In the genomic region with DNA sequence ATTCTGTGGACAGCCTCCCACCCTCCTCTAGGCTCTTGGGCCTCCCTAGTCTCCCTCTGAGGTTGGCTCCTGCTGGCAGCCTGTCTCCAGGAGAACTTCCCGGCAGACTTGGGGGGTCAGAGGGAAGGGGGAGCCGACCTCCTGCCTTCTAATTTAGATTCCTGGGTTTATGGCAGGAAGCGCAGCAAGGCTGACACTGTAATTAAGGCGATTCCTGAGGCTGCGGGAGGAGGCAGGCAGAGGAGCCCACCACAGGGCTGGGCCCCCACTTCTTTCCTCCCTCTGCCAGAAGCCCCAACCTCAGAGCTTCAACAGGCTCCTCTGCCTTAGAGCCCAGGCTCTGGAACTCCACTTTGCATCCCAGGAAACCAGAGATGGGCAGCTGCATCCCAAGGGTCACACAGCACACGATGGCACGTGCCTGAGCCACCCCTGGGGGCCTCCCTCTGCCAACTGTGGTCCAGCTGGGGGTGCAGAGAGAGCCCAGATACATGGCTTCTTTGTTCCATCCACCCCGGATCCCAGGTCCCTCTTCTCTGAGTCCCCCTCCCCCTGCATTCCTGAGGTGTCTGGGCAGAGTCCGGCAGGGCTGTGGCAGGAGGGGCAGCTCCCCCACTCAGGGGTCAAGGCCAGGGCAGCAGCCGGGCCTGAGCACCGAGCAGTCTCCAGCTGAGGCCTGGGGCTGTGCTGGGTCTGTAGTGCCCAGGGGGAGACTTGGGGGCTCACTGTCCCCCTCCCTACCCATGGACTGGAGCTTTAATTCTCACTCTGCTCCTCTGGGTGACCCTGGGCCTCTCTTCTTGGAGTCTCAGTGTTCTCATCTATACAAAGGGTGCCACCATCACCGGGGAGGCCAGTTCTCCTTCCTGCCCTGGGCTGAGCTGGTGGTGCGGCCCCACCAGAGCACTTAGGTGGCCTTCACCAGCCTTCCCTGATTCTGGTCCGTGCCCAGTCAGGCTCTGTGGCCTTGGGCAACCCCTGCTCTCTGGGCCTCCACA, we compare ENCODE assay signal across 1 cellular context.
TF ChIP-seq lines count a peak whose summit lies in the region.

No MANE protein-coding gene starts in this region.

TF ChIP-seq in HepG2, 621 proteins besides CTCF, POLR2A, EP300 and RAD21 (continued from another document and continues in another):
- no peak for TF ChIP-seq KMT2B (CRISPR knock-in tag; IDR thresholded peaks at IDR 0.05)
- peak; percentile 4; the same call in 1 of the 2 replicates for TF ChIP-seq ZBTB34 (CRISPR knock-in tag; IDR thresholded peaks at IDR 0.05)
- TF ChIP-seq, protein P1, sequence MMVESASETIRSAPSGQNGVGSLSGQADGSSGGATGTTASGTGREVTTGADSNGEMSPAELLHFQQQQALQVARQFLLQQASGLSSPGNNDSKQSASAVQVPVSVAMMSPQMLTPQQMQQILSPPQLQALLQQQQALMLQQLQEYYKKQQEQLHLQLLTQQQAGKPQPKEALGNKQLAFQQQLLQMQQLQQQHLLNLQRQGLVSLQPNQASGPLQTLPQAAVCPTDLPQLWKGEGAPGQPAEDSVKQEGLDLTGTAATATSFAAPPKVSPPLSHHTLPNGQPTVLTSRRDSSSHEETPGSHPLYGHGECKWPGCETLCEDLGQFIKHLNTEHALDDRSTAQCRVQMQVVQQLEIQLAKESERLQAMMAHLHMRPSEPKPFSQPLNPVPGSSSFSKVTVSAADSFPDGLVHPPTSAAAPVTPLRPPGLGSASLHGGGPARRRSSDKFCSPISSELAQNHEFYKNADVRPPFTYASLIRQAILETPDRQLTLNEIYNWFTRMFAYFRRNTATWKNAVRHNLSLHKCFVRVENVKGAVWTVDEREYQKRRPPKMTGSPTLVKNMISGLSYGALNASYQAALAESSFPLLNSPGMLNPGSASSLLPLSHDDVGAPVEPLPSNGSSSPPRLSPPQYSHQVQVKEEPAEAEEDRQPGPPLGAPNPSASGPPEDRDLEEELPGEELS (CRISPR knock-in tag; IDR thresholded peaks at IDR 0.05): peak; percentile 45
- 0 out of 2 replicates have a peak, but pooled peaks have one; percentile 39 for TF ChIP-seq ZNF124 (CRISPR knock-in tag; IDR thresholded peaks at IDR 0.05)
- 0 out of 2 replicates have a peak, but pooled peaks have one; percentile 37 for TF ChIP-seq NR0B2 (CRISPR knock-in tag; IDR thresholded peaks at IDR 0.05)
- TF ChIP-seq ZSCAN31 (CRISPR knock-in tag; IDR thresholded peaks at IDR 0.05; ENCODE audit: low read depth): 0 out of 2 replicates have a peak, but pooled peaks have one; percentile 36
- TF ChIP-seq KAT8 (CRISPR knock-in tag; IDR thresholded peaks at IDR 0.05): peak; percentile 49; the same call in 1 of the 2 replicates
- TF ChIP-seq ZNF317 (CRISPR knock-in tag; IDR thresholded peaks at IDR 0.05): 0 out of 2 replicates have a peak, but pooled peaks have one; percentile 20
- no peak for TF ChIP-seq HES4 (CRISPR knock-in tag; IDR thresholded peaks at IDR 0.05; ENCODE audit: borderline replicate concordance)
- 0 out of 2 replicates have a peak, but pooled peaks have one; percentile 50 for TF ChIP-seq ATF2 (CRISPR knock-in tag; IDR thresholded peaks at IDR 0.05)
- no peak for TF ChIP-seq CREB1 (IDR thresholded peaks at IDR 0.05)
- peak; percentile 40; the same call in 1 of the 2 replicates for TF ChIP-seq CREB1 (CRISPR knock-in tag; IDR thresholded peaks at IDR 0.05)
- peak; percentile 62; the same call in 1 of the 2 replicates for TF ChIP-seq ZFP90 (CRISPR knock-in tag; IDR thresholded peaks at IDR 0.05; ENCODE audit: borderline replicate concordance)
- TF ChIP-seq, protein P2, sequence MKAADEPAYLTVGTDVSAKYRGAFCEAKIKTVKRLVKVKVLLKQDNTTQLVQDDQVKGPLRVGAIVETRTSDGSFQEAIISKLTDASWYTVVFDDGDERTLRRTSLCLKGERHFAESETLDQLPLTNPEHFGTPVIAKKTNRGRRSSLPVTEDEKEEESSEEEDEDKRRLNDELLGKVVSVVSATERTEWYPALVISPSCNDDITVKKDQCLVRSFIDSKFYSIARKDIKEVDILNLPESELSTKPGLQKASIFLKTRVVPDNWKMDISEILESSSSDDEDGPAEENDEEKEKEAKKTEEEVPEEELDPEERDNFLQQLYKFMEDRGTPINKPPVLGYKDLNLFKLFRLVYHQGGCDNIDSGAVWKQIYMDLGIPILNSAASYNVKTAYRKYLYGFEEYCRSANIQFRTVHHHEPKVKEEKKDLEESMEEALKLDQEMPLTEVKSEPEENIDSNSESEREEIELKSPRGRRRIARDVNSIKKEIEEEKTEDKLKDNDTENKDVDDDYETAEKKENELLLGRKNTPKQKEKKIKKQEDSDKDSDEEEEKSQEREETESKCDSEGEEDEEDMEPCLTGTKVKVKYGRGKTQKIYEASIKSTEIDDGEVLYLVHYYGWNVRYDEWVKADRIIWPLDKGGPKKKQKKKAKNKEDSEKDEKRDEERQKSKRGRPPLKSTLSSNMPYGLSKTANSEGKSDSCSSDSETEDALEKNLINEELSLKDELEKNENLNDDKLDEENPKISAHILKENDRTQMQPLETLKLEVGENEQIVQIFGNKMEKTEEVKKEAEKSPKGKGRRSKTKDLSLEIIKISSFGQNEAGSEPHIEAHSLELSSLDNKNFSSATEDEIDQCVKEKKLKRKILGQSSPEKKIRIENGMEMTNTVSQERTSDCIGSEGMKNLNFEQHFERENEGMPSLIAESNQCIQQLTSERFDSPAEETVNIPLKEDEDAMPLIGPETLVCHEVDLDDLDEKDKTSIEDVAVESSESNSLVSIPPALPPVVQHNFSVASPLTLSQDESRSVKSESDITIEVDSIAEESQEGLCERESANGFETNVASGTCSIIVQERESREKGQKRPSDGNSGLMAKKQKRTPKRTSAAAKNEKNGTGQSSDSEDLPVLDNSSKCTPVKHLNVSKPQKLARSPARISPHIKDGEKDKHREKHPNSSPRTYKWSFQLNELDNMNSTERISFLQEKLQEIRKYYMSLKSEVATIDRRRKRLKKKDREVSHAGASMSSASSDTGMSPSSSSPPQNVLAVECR (CRISPR knock-in tag; IDR thresholded peaks at IDR 0.05; ENCODE audit: borderline replicate concordance): peak; percentile 68; the same call in 1 of the 2 replicates
- TF ChIP-seq PAXIP1 (CRISPR knock-in tag; conservative IDR thresholded peaks at IDR 0.05): peak; percentile 90
- TF ChIP-seq KDM2A (CRISPR knock-in tag; IDR thresholded peaks at IDR 0.05; ENCODE audit: borderline replicate concordance, low read depth): peak; percentile 43; the same call in 1 of the 2 replicates
- peak; percentile 62; the same call in 1 of the 2 replicates for TF ChIP-seq IRF2 (CRISPR knock-in tag; IDR thresholded peaks at IDR 0.05)
- peak; percentile 79 for TF ChIP-seq SP5 (CRISPR knock-in tag; IDR thresholded peaks at IDR 0.05; ENCODE audit: borderline replicate concordance, low read depth)
- no peak for TF ChIP-seq ZNF17 (CRISPR knock-in tag; IDR thresholded peaks at IDR 0.05)
- TF ChIP-seq ARNTL (CRISPR knock-in tag; IDR thresholded peaks at IDR 0.05): no peak; the same call in 1 of the 2 replicates
- TF ChIP-seq PATZ1 (CRISPR knock-in tag; IDR thresholded peaks at IDR 0.05): peak; percentile 96
- TF ChIP-seq ISX (CRISPR knock-in tag; conservative IDR thresholded peaks at IDR 0.05): no peak
- TF ChIP-seq NFE2 (CRISPR knock-in tag; IDR thresholded peaks at IDR 0.05): no peak
- TF ChIP-seq ERF (CRISPR knock-in tag; IDR thresholded peaks at IDR 0.05): no peak
- TF ChIP-seq SIX1 (CRISPR knock-in tag; IDR thresholded peaks at IDR 0.05; ENCODE audit: borderline replicate concordance): no peak
- 0 out of 2 replicates have a peak, but pooled peaks have one; percentile 47 for TF ChIP-seq FUBP1 (CRISPR knock-in tag; IDR thresholded peaks at IDR 0.05; ENCODE audit: borderline replicate concordance)
- TF ChIP-seq, protein P3, sequence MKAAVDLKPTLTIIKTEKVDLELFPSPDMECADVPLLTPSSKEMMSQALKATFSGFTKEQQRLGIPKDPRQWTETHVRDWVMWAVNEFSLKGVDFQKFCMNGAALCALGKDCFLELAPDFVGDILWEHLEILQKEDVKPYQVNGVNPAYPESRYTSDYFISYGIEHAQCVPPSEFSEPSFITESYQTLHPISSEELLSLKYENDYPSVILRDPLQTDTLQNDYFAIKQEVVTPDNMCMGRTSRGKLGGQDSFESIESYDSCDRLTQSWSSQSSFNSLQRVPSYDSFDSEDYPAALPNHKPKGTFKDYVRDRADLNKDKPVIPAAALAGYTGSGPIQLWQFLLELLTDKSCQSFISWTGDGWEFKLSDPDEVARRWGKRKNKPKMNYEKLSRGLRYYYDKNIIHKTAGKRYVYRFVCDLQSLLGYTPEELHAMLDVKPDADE (CRISPR knock-in tag; IDR thresholded peaks at IDR 0.05): no peak
- TF ChIP-seq, protein P4, sequence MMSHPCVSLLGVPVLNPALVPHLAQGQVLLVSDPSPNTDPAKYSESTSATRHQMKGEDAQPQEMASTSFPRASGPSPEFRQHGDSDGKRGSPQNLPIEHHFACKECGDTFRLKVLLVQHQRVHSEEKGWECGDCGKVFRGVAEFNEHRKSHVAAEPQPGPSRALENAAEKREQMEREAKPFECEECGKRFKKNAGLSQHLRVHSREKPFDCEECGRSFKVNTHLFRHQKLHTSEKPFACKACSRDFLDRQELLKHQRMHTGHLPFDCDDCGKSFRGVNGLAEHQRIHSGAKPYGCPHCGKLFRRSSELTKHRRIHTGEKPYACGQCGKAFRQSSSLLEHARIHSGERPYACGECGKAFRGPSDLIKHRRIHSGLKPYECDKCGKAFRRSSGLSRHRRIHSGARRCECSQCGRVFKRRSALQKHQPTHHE (CRISPR knock-in tag; IDR thresholded peaks at IDR 0.05; ENCODE audit: borderline replicate concordance): no peak
